Comparison of ENCODE assay signal across 22 cellular contexts in genomic region chr20:48795732-48796131, GRCh38. TPM values are rescaled to one million over a fixed set of nuclear protein-coding genes. Genes with fewer than 3 reads are reported as not detected.
DNase-seq lines count a peak whose midpoint lies in the region; ATAC-seq, FAIRE-seq and TF ChIP-seq lines count a peak whose summit lies in the region.
"Had no signal": no experiment of that assay in that cellular context is flagged by ENCODE, and none has a peak within 500 bp of the region (broad histone marks: within the 10 kb centered on the region; RNA-seq: fewer than 3 reads in every experiment).

No MANE protein-coding gene starts in this region.

- H3K27ac Mint-ChIP-seq in CD8-positive, alpha-beta memory T cell, result peak overlapping the region; percentile 12 to 96 (median 84)
- peak overlapping the region; percentile 81 for H3K27ac Mint-ChIP-seq in memory B cell
- H3K27ac Mint-ChIP-seq: activated naive CD4-positive, alpha-beta T cell treated with anti-CD3 and anti-CD28 coated beads, Interleukin-2, amount 50 U/mL, for 72 hours had no signal

- peak overlapping the region; percentile 49 for H3K27ac ChIP-seq in A673 (ENCODE audit: low read depth, low read length, poor library complexity, severe bottlenecking)
- H3K27ac ChIP-seq in CD8-positive, alpha-beta memory T cell (ENCODE audit: low read depth, low read length), result no peak overlapping the region
- H3K27ac ChIP-seq in K562 (ENCODE audit: extremely low read depth, low read depth, low read length), result no peak overlapping the region
- H3K27ac ChIP-seq: KMS-11, pancreas had no signal

- POLR2A ChIA-PET in A673 (lab: Charles Lee; ENCODE audit: low non-redundant PET) (no interaction called here), K562 (lab: Yijun Ruan, JAX) (no interaction called here)
- POLR2A ChIA-PET in CD8-positive, alpha-beta memory T cell (lab: Charles Lee), result interaction anchor here (0.6 kb wide), 1 partner anchor 34 kb away, joined by 3 read pairs; no protein-coding TSS in a partner anchor

- peaks cover 7% of the 10 kb centered on the region for H4K20me1 ChIP-seq in K562 (replicated peaks; ENCODE audit: control insufficient read depth, insufficient read depth, low read length)

- H3K27me3 Mint-ChIP-seq in CD8-positive, alpha-beta memory T cell, result peaks cover 0 to 2% of the 10 kb centered on the region in 2 donors
- H3K27me3 Mint-ChIP-seq in memory B cell, result no peaks in the 10 kb centered on the region
- H3K27me3 Mint-ChIP-seq: effector memory CD8-positive, alpha-beta T cell had no signal

- no peaks in the 10 kb centered on the region for H3K79me2 ChIP-seq in K562 (ENCODE audit: control insufficient read depth, insufficient read depth, low read length)

- 8% methylated on average over 5 of the region's 5 CpGs for WGBS in K562 (ENCODE audit: insufficient coverage, low coverage, missing lambda C conversion rate)

- H3K9me1 ChIP-seq in K562 (ENCODE audit: control insufficient read depth, insufficient read depth, low read length), result peaks cover 3% of the 10 kb centered on the region

- no peak for TF ChIP-seq RAD21 in K562 (CRISPR knock-in tag; conservative IDR thresholded peaks at IDR 0.05 in 1 of 2, IDR thresholded peaks at IDR 0.05 in 1 of 2)

- H3K4me1 ChIP-seq in A673 (ENCODE audit: insufficient read depth, low read length, poor library complexity, severe bottlenecking), result peaks cover 69% of the 10 kb centered on the region
- H3K4me1 ChIP-seq in CD8-positive, alpha-beta memory T cell (ENCODE audit: insufficient read depth, low read length), result peaks cover 49% of the 10 kb centered on the region
- peaks cover 7 to 12% of the 10 kb centered on the region in 2 experiments for H3K4me1 ChIP-seq in K562 (replicated peaks in 1 of 2; ENCODE audit: control insufficient read depth in 2 of 2, insufficient read depth in 2 of 2, low read length in 2 of 2)

- in situ Hi-C loops in K562 (cut with MboI), result no loop called here

- H3K4me2 ChIP-seq in K562 (ENCODE audit: insufficient read depth, low read length), result no peak overlapping the region
- H3K4me2 ChIP-seq: KMS-11 had no signal

- no peak for TF ChIP-seq POLR2A in K562 (conservative IDR thresholded peaks at IDR 0.05)

- ATAC-seq in K562, result no peak
- ATAC-seq in memory B cell (ENCODE audit: low read depth), result no peak
- ATAC-seq: effector memory CD8-positive, alpha-beta T cell; left cardiac atrium; natural killer cell; PC-3; right cardiac atrium had no signal

- H3K27me3 ChIP-seq in A673 (replicated peaks; ENCODE audit: insufficient read depth, low read depth, low read length, poor library complexity) (no peaks in the 10 kb centered on the region), K562 (ENCODE audit: control insufficient read depth in 2 of 2, insufficient read depth in 2 of 2, low read length in 2 of 2) (no peaks in the 10 kb centered on the region; a peak in 2 of 5 replicates)
- no peaks in the 10 kb centered on the region for H3K27me3 ChIP-seq in CD8-positive, alpha-beta memory T cell (ENCODE audit: insufficient read depth, low read length, poor library complexity, severe bottlenecking)

- no peak overlapping the region for H3K9ac ChIP-seq in K562 (ENCODE audit: insufficient read depth in 1 of 2, low read depth in 2 of 2, low read length in 2 of 2)
- H3K9ac ChIP-seq: KMS-11 had no signal

- CTCF ChIA-PET in A673 (lab: Charles Lee), result no interaction called here
- CTCF ChIA-PET in CD8-positive, alpha-beta memory T cell (lab: Charles Lee), result interaction anchor here (1.1 kb wide), 1 partner anchor 139 kb away, joined by 3 read pairs; no protein-coding TSS in a partner anchor
- CTCF ChIA-PET in K562 (lab: Yijun Ruan, JAX; ENCODE audit: low intra/inter-chr PET ratio), result no interaction called here

- no peak overlapping the region for H3K4me3 ChIP-seq in A673 (ENCODE audit: low read depth, low read length, poor library complexity, severe bottlenecking)
- H3K4me3 ChIP-seq in CD8-positive, alpha-beta memory T cell (ENCODE audit: low read length), result no peak overlapping the region
- H3K4me3 ChIP-seq in K562, result no peak overlapping the region
- H3K4me3 ChIP-seq: pancreas had no signal

- TF ChIP-seq CTCF in A673 (conservative IDR thresholded peaks at IDR 0.05; ENCODE audit: low read depth, low read length) (no peak), K562 (IDR thresholded peaks at IDR 0.05 in 2 of 3, conservative IDR thresholded peaks at IDR 0.05 in 1 of 3; ENCODE audit: insufficient read depth in 2 of 3, low read depth in 1 of 3, low read length in 3 of 3) (no peak)

- intact Hi-C loops in A673 (cut with micrococcal nuclease; ENCODE audit: unreplicated experiment) (no loop called here), K562 (cut with micrococcal nuclease) (no loop called here)

- H3K36me3 ChIP-seq in A673 (ENCODE audit: insufficient read depth, low read length, poor library complexity, severe bottlenecking) (no peaks in the 10 kb centered on the region), K562 (ENCODE audit: control insufficient read depth, insufficient read depth, low read length) (no peaks in the 10 kb centered on the region)
- H3K36me3 ChIP-seq in CD8-positive, alpha-beta memory T cell (ENCODE audit: insufficient read depth, low read length), result no peaks in the 10 kb centered on the region
- H3K36me3 ChIP-seq: pancreas had no signal

- no peak for TF ChIP-seq EP300 in K562 (IDR thresholded peaks at IDR 0.05; ENCODE audit: low read length)

- H3K4me1 Mint-ChIP-seq in CD8-positive, alpha-beta memory T cell, result peaks cover 41 to 96% (median 79%) of the 10 kb centered on the region in 3 donors
- H3K4me1 Mint-ChIP-seq in memory B cell, result peaks cover 45% of the 10 kb centered on the region

- no peak for DNase-seq in A673 (ENCODE audit: low spot score)
- DNase-seq in CD8-positive, alpha-beta memory T cell, result peak in 1 of 5 donors; percentile 8
- no peak for DNase-seq in K562 (ENCODE audit: extremely low read depth in 1 of 4, low spot score in 3 of 4)
- no peak for DNase-seq in memory B cell (ENCODE audit: low spot score in 2 of 2)
- DNase-seq in NCI-H2029 (lab: John Stamatoyannopoulos, UW), result no peak
- DNase-seq in GM03348 (ENCODE audit: low spot score), result no peak
- no peak for DNase-seq in activated CD4-positive, alpha-beta T cell treated with anti-CD3 and anti-CD28 coated beads for 1 hour
- DNase-seq in activated CD4-positive, alpha-beta T cell treated with anti-CD3 and anti-CD28 coated beads, Interleukin-2, amount 50 U/mL, for 1 hour, result no peak
- DNase-seq: activated CD4-positive, alpha-beta T cell treated with anti-CD3 and anti-CD28 coated beads for 48 hours; DND-41; effector memory CD8-positive, alpha-beta T cell; left cardiac atrium; natural killer cell; NCI-H1694; NCI-H2227 treated with DMSO at 0.1 percent for 48 hours; PC-3; right cardiac atrium; SIG-M5; T-helper 1 cell had no signal

- H3K9me3 ChIP-seq in A673 (ENCODE audit: low read depth, low read length, poor library complexity, severe bottlenecking), result no peaks in the 10 kb centered on the region
- no peaks in the 10 kb centered on the region for H3K9me3 ChIP-seq in CD8-positive, alpha-beta memory T cell (ENCODE audit: low read length)
- no peaks in the 10 kb centered on the region for H3K9me3 ChIP-seq in K562 (replicated peaks; ENCODE audit: control insufficient read depth, insufficient read depth, low read depth, low read length)
- H3K9me3 ChIP-seq: pancreas had no signal

- FAIRE-seq in K562 (lab: Jason Lieb, UNC), result no peak
- FAIRE-seq: pancreas had no signal

- BruUV-seq in A673 (replicated peaks; lab: Mats Ljungman, UMichigan), result no TSS peak
- no TSS peak for BruUV-seq in K562 (replicated peaks; lab: Mats Ljungman, UMichigan)

- H2AFZ ChIP-seq in K562 (ENCODE audit: low read depth, low read length), result no peak overlapping the region

- peak overlapping the region in 4 of 7 donors; percentile 8 to 45 (median 20) for H3K4me3 Mint-ChIP-seq in CD8-positive, alpha-beta memory T cell
- no peak overlapping the region for H3K4me3 Mint-ChIP-seq in memory B cell

- H3K36me3 Mint-ChIP-seq in CD8-positive, alpha-beta memory T cell, result peaks cover 0 to 21% (median 2%) of the 10 kb centered on the region in 3 donors
- H3K36me3 Mint-ChIP-seq in memory B cell, result peaks cover 4% of the 10 kb centered on the region
- H3K36me3 Mint-ChIP-seq: activated naive CD4-positive, alpha-beta T cell treated with anti-CD3 and anti-CD28 coated beads, Interleukin-2, amount 50 U/mL, for 72 hours; natural killer cell had no signal

- no peaks in the 10 kb centered on the region for H3K9me3 Mint-ChIP-seq in CD8-positive, alpha-beta memory T cell
- H3K9me3 Mint-ChIP-seq in memory B cell, result peaks cover 3% of the 10 kb centered on the region
- H3K9me3 Mint-ChIP-seq: activated naive CD4-positive, alpha-beta T cell treated with anti-CD3 and anti-CD28 coated beads, Interleukin-2, amount 50 U/mL, for 72 hours; effector memory CD8-positive, alpha-beta T cell; natural killer cell had no signal

TF ChIP-seq in K562, 482 proteins besides CTCF, POLR2A, EP300 and RAD21 (continues in another document):
- TF ChIP-seq ZNF707 (CRISPR knock-in tag; conservative IDR thresholded peaks at IDR 0.05), result no peak

RNA-seq across cellular contexts. Expression of gene PREX1, which starts 32.1 kb away (rescaled TPM):
- total RNA-seq in A673 (2021) (145 and 174 TPM in 2 replicates), K562 (2014; rRNA removed) (5.4 and 9.3 TPM in 2 replicates), K562 (2014; rRNA removed; fragmentation: Illumina TruSeq; extraction: Trizol) (3.3 and 5.1 TPM in 2 replicates), K562 (2015; rRNA removed; fragmentation: Illumina TruSeq; extraction: Trizol) (4.7 and 4.8 TPM in 2 replicates), K562 (2021) (9.0 and 10.4 TPM in 2 replicates)
- total RNA-seq in CD8-positive, alpha-beta memory T cell, result 10 to 100 TPM; 90.0 to 90.5 TPM
- polyA plus RNA-seq in CD8-positive, alpha-beta memory T cell, result 89.5 TPM
- 7.3 and 17.0 TPM in 2 replicates for total RNA-seq in K562 (2011; cell fraction: chromatin; rRNA removed; ENCODE audit: low replicate concordance)
- total RNA-seq in K562 (2011; cell fraction: nucleolus; rRNA removed), result 5.9 and 8.0 TPM in 2 replicates
- 7.9 and 9.6 TPM in 2 replicates for total RNA-seq in K562 (2011; cell fraction: nucleoplasm; rRNA removed)
- polyA plus RNA-seq in K562 (2011; rRNA removed) (1.8 and 4.9 TPM in 2 replicates), K562 (2014; fragmentation: Illumina TruSeq; extraction: Trizol) (5.5 and 6.1 TPM in 2 replicates), K562 (2014; fragmentation: Nextera tagmentation; extraction: Ambion mirVana) (1 to 10 TPM in 1 of 2 experiments, under 1 TPM in 1; 0.37 to 1.6 TPM), K562 (2014; rRNA removed) (4.2 and 4.4 TPM in 2 replicates)
- 2.5 and 2.6 TPM in 2 replicates for polyA plus RNA-seq in K562 (2011; cell fraction: cytosol; rRNA removed)
- polyA plus RNA-seq in K562 (2011; cell fraction: nucleus; rRNA removed), result 5.3 and 7.3 TPM in 2 replicates
- 5.7 and 10.6 TPM in 2 replicates for polyA plus RNA-seq in K562 (2012)
- polyA minus RNA-seq in K562 (2011; rRNA and poly(A)+ RNA removed), result 3.3 and 4.7 TPM in 2 replicates
- polyA minus RNA-seq in K562 (2011; cell fraction: cytosol; rRNA and poly(A)+ RNA removed), result 1.6 and 4.8 TPM in 2 replicates
- polyA minus RNA-seq in K562 (2011; cell fraction: nucleus; rRNA and poly(A)+ RNA removed), result 2.7 and 8.8 TPM in 2 replicates
